ENCODE assay signal across 26 cellular contexts in genomic region chr22:48666620-48667019, GRCh38.
"Had no signal": no experiment of that assay in that cellular context is flagged by ENCODE, and none has a peak within 500 bp of the region (broad histone marks: within the 10 kb centered on the region; RNA-seq: fewer than 3 reads in every experiment).

No MANE protein-coding gene starts in this region.

- H3K36me3 ChIP-seq: brain microvascular endothelial cell, gastrocnemius medialis, heart left ventricle had no signal

- H3K27ac ChIP-seq: brain microvascular endothelial cell, coronary artery, dorsolateral prefrontal cortex, foreskin keratinocyte, gastrocnemius medialis, heart left ventricle had no signal

- DNase-seq: activated CD4-positive, alpha-beta T cell treated with anti-CD3 and anti-CD28 coated beads for 48 hours; activated CD4-positive, alpha-beta T cell treated with anti-CD3 and anti-CD28 coated beads, Interleukin-2, amount 50 U/mL, for 1 hour; activated CD4-positive, alpha-beta T cell treated with anti-CD3 and anti-CD28 coated beads, Interleukin-2, amount 50 U/mL, for 48 hours; activated CD4-positive, CD25-positive, alpha-beta regulatory T cell; activated CD4-positive, CD25-positive, alpha-beta regulatory T cell treated with anti-CD3 and anti-CD28 coated beads, Interleukin-2, amount 50 U/mL, for 72 hours; activated CD8-positive, alpha-beta memory T cell treated with anti-CD3 and anti-CD28 coated beads for 24 hours; activated CD8-positive, alpha-beta T cell treated with anti-CD3 and anti-CD28 coated beads for 36 hours; activated effector memory CD4-positive, alpha-beta T cell treated with Interleukin-2 at 50 U/mL for 16 hours; activated gamma-delta T cell treated with Interleukin-2 at 50 U/mL for 16 hours; activated naive CD4-positive, alpha-beta T cell treated with anti-CD3 and anti-CD28 coated beads, Interleukin-2, amount 50 U/mL, for 16 hours; activated naive CD4-positive, alpha-beta T cell treated with Interleukin-2 at 50 U/mL for 16 hours; activated T-cell treated with anti-CD3 and anti-CD28 coated beads, Interleukin-2, amount 50 U/mL, for 4 hours; amygdala; aorta; brain microvascular endothelial cell; dorsolateral prefrontal cortex; effector memory CD4-positive, alpha-beta T cell; endodermal cell; foreskin keratinocyte; gastrocnemius medialis; glutamatergic neuron; T-helper 2 cell had no signal

- ATAC-seq: activated CD8-positive, alpha-beta T cell treated with anti-CD3 and anti-CD28 coated beads for 36 hours; activated T-cell treated with anti-CD3 and anti-CD28 coated beads, Interleukin-2, amount 50 U/mL, for 4 hours; activated T-helper 17 cell treated with anti-CD3 and anti-CD28 coated beads, Interleukin-2, amount 50 U/mL, for 72 hours; esophagus mucosa; foreskin keratinocyte; gastrocnemius medialis; heart left ventricle had no signal

- H3K4me3 ChIP-seq: coronary artery, dorsolateral prefrontal cortex, gastrocnemius medialis, heart left ventricle had no signal

- H3K27me3 ChIP-seq: brain microvascular endothelial cell, dorsolateral prefrontal cortex, foreskin keratinocyte, gastrocnemius medialis, heart left ventricle had no signal

- H3K4me1 ChIP-seq: foreskin keratinocyte, gastrocnemius medialis, heart left ventricle had no signal

- H3K9me3 ChIP-seq: gastrocnemius medialis had no signal
